ENCODE assay signal across 1 cellular context in genomic region chr18:74288730-74289129, GRCh38.
TF ChIP-seq lines count a peak whose summit lies in the region.

No MANE protein-coding gene starts in this region.

TF ChIP-seq in K562, 482 proteins besides CTCF, POLR2A, EP300 and RAD21:
- no peak for TF ChIP-seq CHCHD3 (CRISPR knock-in tag; IDR thresholded peaks at IDR 0.05)
TF ChIP-seq in K562: peak in this region for 0.
